In genomic region chr15:61281328-61281727, GRCh38 we compare ENCODE assay signal across 11 cellular contexts.
"Had no signal": no experiment of that assay in that cellular context is flagged by ENCODE, and none has a peak within 500 bp of the region (broad histone marks: within the 10 kb centered on the region; RNA-seq: fewer than 3 reads in every experiment).

No MANE protein-coding gene starts in this region.

- ATAC-seq: GM23338, HCT116 had no signal

- H3K4me3 ChIP-seq: GM23248, GM23338, HAP-1 had no signal

- H3K27ac Mint-ChIP-seq: GM23338, H9, HFFc6 had no signal

- FAIRE-seq: H1, H54 had no signal

- H3K27ac ChIP-seq: GM23248 had no signal

- H3K9ac ChIP-seq: GM23248 had no signal

- H2AFZ ChIP-seq: GM23248, GM23338 had no signal

- H3K9me3 Mint-ChIP-seq: GM23338, H9 had no signal

- H3K4me3 Mint-ChIP-seq: GM23338, H9, HFFc6 had no signal

- H3K4me2 ChIP-seq: GM23338 had no signal

- H3K4me1 Mint-ChIP-seq: GM23338, H9 had no signal

- H3K9me3 ChIP-seq: HAP-1 had no signal

- H3K36me3 ChIP-seq: HAP-1 had no signal

- H3K4me1 ChIP-seq: HAP-1 had no signal

- DNase-seq: GM23248, GOT3, H7, H9, HCEC 1CT, HFFc6 had no signal
